Comparison of ENCODE assay signal across 11 cellular contexts in the genomic region with DNA sequence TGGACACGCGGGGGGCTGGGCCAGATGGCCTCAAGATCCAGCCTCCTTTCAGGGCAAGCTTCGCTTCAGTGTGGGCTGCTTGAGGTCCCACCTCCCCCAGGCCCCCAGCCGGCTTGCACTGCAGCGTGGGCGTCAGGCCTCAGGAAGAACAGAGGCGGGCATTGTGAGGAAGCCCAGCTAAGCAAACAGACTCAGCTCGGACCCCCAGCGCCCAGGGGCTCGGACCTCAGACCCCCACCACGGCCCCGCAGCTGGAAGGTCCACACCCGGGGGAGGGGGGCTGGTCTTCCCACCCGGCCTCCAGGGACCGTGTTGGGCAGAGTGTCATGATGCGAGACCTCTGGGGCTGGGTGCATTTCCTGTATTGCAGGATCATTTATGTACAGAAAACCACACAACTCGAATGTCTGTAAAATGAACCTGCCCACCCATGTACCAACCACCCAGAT.
"Had no signal": no experiment of that assay in that cellular context is flagged by ENCODE, and none has a peak within 500 bp of the region (broad histone marks: within the 10 kb centered on the region; RNA-seq: fewer than 3 reads in every experiment).

No MANE protein-coding gene starts in this region.

- FAIRE-seq: frontal cortex had no signal

- H3K36me3 ChIP-seq: breast epithelium, heart left ventricle, neutrophil, thoracic aorta had no signal

- ATAC-seq: heart left ventricle; left lobe of liver; naive thymus-derived CD4-positive, alpha-beta T cell had no signal

- DNase-seq: activated CD4-positive, alpha-beta T cell treated with anti-CD3 and anti-CD28 coated beads, Interleukin-2, amount 50 U/mL, for 1 hour; activated CD8-positive, alpha-beta memory T cell treated with anti-CD3 and anti-CD28 coated beads for 24 hours; activated naive CD8-positive, alpha-beta T cell treated with anti-CD3 and anti-CD28 coated beads, Interleukin-2, amount 10 ng/mL, durations not matched to agents 7 days and 5 days; naive thymus-derived CD4-positive, alpha-beta T cell; stimulated activated CD4-positive, alpha-beta T cell treated with anti-CD3 and anti-CD28 coated beads, Interleukin-1b, Interleukin-23, amount 100 ng/mL, for 48 hours had no signal

- H3K4me1 ChIP-seq: breast epithelium, heart left ventricle had no signal

- H3K9me3 ChIP-seq: breast epithelium, neutrophil had no signal

- H3K4me3 ChIP-seq: breast epithelium, heart left ventricle, thoracic aorta had no signal

- H3K27me3 ChIP-seq: breast epithelium had no signal

- H3K27ac ChIP-seq: breast epithelium, heart left ventricle, neutrophil, thoracic aorta had no signal
